10 cellular contexts compared by ENCODE assay signal in genomic region chr2:224576098-224576715, GRCh38. TPM values are rescaled to one million over a fixed set of nuclear protein-coding genes. Genes with fewer than 3 reads are reported as not detected.
DNase-seq lines count a peak whose midpoint lies in the region; ATAC-seq and TF ChIP-seq lines count a peak whose summit lies in the region.
"Had no signal": no experiment of that assay in that cellular context is flagged by ENCODE, and none has a peak within 500 bp of the region (broad histone marks: within the 10 kb centered on the region; RNA-seq: fewer than 3 reads in every experiment).

No MANE protein-coding gene starts in this region.

- H3K27me3 ChIP-seq in CD8-positive, alpha-beta T cell (ENCODE audit: insufficient read depth, low read length) = no peaks in the 10 kb centered on the region
- no peaks in the 10 kb centered on the region for H3K27me3 ChIP-seq in dorsolateral prefrontal cortex

- no peaks in the 10 kb centered on the region for H3K27me3 Mint-ChIP-seq in CD8-positive, alpha-beta T cell (ENCODE audit: low read depth)
- no peaks in the 10 kb centered on the region for H3K27me3 Mint-ChIP-seq in activated CD8-positive, alpha-beta T cell treated with anti-CD3 and anti-CD28 coated beads, Interleukin-2, amount 10 ng/mL, durations not matched to agents 7 days and 5 days (ENCODE audit: low read depth)

- peaks cover 88% of the 10 kb centered on the region for H3K4me1 ChIP-seq in CD8-positive, alpha-beta T cell (ENCODE audit: insufficient read depth, low read length)

- no peaks in the 10 kb centered on the region for H3K9me3 ChIP-seq in CD8-positive, alpha-beta T cell (ENCODE audit: low read length)

- DNase-seq in CD8-positive, alpha-beta T cell = no peak
- DNase-seq in activated CD8-positive, alpha-beta T cell treated with anti-CD3 and anti-CD28 coated beads, Interleukin-2, amount 10 ng/mL, durations not matched to agents 7 days and 5 days = no peak
- DNase-seq in SW 1271 (lab: John Stamatoyannopoulos, UW) (no peak), NCI-H1092 treated with DMSO at 0.1 percent for 48 hours (lab: John Stamatoyannopoulos, UW) (no peak), dorsolateral prefrontal cortex (no peak)
- DNase-seq: NCI-H1417, posterior cingulate gyrus had no signal

- no peak overlapping the region for H3K4me3 ChIP-seq in CD8-positive, alpha-beta T cell (ENCODE audit: low read depth, low read length)
- H3K4me3 ChIP-seq in dorsolateral prefrontal cortex = no peak overlapping the region

- ATAC-seq in CD8-positive, alpha-beta T cell = peak; percentile 40
- ATAC-seq in GM19438 (IDR thresholded peaks at IDR 0.05; ENCODE audit: low read depth, unreplicated experiment) (peak; percentile 85), HG03097 (IDR thresholded peaks at IDR 0.05; ENCODE audit: low FRiP score, unreplicated experiment) (peak; percentile 74), esophagus mucosa (no peak)
- peak; percentile 75 for ATAC-seq in activated CD8-positive, alpha-beta T cell treated with anti-CD3 and anti-CD28 coated beads, Interleukin-2, amount 10 ng/mL, durations not matched to agents 7 days and 5 days

- H3K27ac ChIP-seq in CD8-positive, alpha-beta T cell (ENCODE audit: low read depth, low read length) = no peak overlapping the region
- H3K27ac ChIP-seq in dorsolateral prefrontal cortex = no peak overlapping the region

- H3K27ac Mint-ChIP-seq in CD8-positive, alpha-beta T cell = peak overlapping the region; percentile 5
- H3K27ac Mint-ChIP-seq in activated CD8-positive, alpha-beta T cell treated with anti-CD3 and anti-CD28 coated beads, Interleukin-2, amount 10 ng/mL, durations not matched to agents 7 days and 5 days = peak overlapping the region; percentile 88

- no peaks in the 10 kb centered on the region for H3K9me3 Mint-ChIP-seq in CD8-positive, alpha-beta T cell
- H3K9me3 Mint-ChIP-seq in activated CD8-positive, alpha-beta T cell treated with anti-CD3 and anti-CD28 coated beads, Interleukin-2, amount 10 ng/mL, durations not matched to agents 7 days and 5 days (ENCODE audit: insufficient read depth) = no peaks in the 10 kb centered on the region

- H3K4me1 Mint-ChIP-seq in CD8-positive, alpha-beta T cell (ENCODE audit: low read depth) = peaks cover 93% of the 10 kb centered on the region
- peaks cover 71% of the 10 kb centered on the region for H3K4me1 Mint-ChIP-seq in activated CD8-positive, alpha-beta T cell treated with anti-CD3 and anti-CD28 coated beads, Interleukin-2, amount 10 ng/mL, durations not matched to agents 7 days and 5 days (ENCODE audit: low read depth)

- peak overlapping the region; percentile 20 for H3K4me3 Mint-ChIP-seq in CD8-positive, alpha-beta T cell
- H3K4me3 Mint-ChIP-seq in activated CD8-positive, alpha-beta T cell treated with anti-CD3 and anti-CD28 coated beads, Interleukin-2, amount 10 ng/mL, durations not matched to agents 7 days and 5 days = peak overlapping the region; percentile 55

- no peaks in the 10 kb centered on the region for H3K36me3 ChIP-seq in CD8-positive, alpha-beta T cell (ENCODE audit: insufficient read depth, low read length)

- TF ChIP-seq CTCF in CD8-positive, alpha-beta T cell (IDR thresholded peaks at IDR 0.05) = no peak
- no peak for TF ChIP-seq CTCF in dorsolateral prefrontal cortex (IDR thresholded peaks at IDR 0.05 in 54 of 56, conservative IDR thresholded peaks at IDR 0.05 in 2 of 56; ENCODE audit: low read depth in 1 of 56, partially characterized antibody in 56 of 56)

- peaks cover 2% of the 10 kb centered on the region for H3K36me3 Mint-ChIP-seq in CD8-positive, alpha-beta T cell
- peaks cover 18% of the 10 kb centered on the region for H3K36me3 Mint-ChIP-seq in activated CD8-positive, alpha-beta T cell treated with anti-CD3 and anti-CD28 coated beads, Interleukin-2, amount 10 ng/mL, durations not matched to agents 7 days and 5 days (ENCODE audit: low read depth)

- POLR2A ChIA-PET in CD8-positive, alpha-beta T cell (lab: Charles Lee) = interaction anchor here (0.6 to 2.6 kb wide), 3 partner anchors 8 to 10 kb away, joined by 4 to 15 read pairs (median 4); partner anchors contain the start of gene CUL3
- POLR2A ChIA-PET in activated CD8-positive, alpha-beta T cell treated with anti-CD3 and anti-CD28 coated beads, Interleukin-2, amount 10 ng/mL, durations not matched to agents 7 days and 5 days (lab: Charles Lee) = interaction anchor here (0.6 to 2.8 kb wide), 2 partner anchors 9 to 1918 kb away, joined by 5 to 12 read pairs; partner anchors contain the start of gene CUL3

- CTCF ChIA-PET in CD8-positive, alpha-beta T cell (lab: Charles Lee) = no interaction called here
- CTCF ChIA-PET in activated CD8-positive, alpha-beta T cell treated with anti-CD3 and anti-CD28 coated beads, Interleukin-2, amount 10 ng/mL, durations not matched to agents 7 days and 5 days (lab: Charles Lee) = interaction anchor here (2.0 kb wide), 1 partner anchor 8 kb away, joined by 5 read pairs; the partner anchor contains the start of gene CUL3

- intact Hi-C loops in CD8-positive, alpha-beta T cell (cut with DNase I, micrococcal nuclease) = loop anchor here in 1 of 2 experiments (1.0 to 10.0 kb wide), 2 partner anchors 8 to 51 kb away; no protein-coding TSS in a partner anchor
- intact Hi-C loops in dorsolateral prefrontal cortex (cut with DNase I) = no loop called here

RNA-seq across cellular contexts. Expression of gene CUL3, which starts 9.0 kb away (rescaled TPM):
- 100 to 1,000 TPM; 119 to 121 TPM for total RNA-seq in CD8-positive, alpha-beta T cell
- 10 to 100 TPM; 77.9 to 82.0 TPM for total RNA-seq in activated CD8-positive, alpha-beta T cell treated with anti-CD3 and anti-CD28 coated beads, Interleukin-2, amount 10 ng/mL, durations not matched to agents 7 days and 5 days
- total RNA-seq in dorsolateral prefrontal cortex = 100 to 1,000 TPM in 9 of 120 experiments, 10 to 100 TPM in 111; 48.5 to 114 (median 84.5) TPM
- total RNA-seq in esophagus mucosa = 69.7 TPM
